In the genomic region with DNA sequence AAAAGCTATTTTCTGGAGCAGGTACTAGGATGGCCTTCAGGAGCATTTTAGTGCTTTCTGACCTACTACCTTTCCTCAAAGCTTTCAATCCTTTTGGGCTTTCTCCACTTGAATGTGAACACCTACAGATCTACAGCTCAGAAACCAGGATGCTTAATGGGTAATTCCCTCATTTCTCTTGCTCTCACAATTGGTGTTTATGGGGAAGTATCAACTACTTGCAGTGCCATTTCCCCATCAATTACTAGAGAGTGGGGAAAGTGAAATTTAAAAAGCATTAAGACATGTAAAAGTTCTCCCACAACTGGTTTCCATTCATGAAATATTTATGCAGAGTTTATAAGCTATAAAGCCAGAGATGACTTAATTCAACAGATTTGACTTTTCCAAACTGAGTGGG, we compare ENCODE assay signal across 10 cellular contexts. TPM values are rescaled to one million over a fixed set of nuclear protein-coding genes. Genes with fewer than 3 reads are reported as not detected.
A peak's percentile ranks its signal among the peaks of the same experiment; 100 is the strongest.
DNase-seq lines count a peak whose midpoint lies in the region; ATAC-seq, FAIRE-seq and TF ChIP-seq lines count a peak whose summit lies in the region.
"Had no signal": no experiment of that assay in that cellular context is flagged by ENCODE, and none has a peak within 500 bp of the region (broad histone marks: within the 10 kb centered on the region; RNA-seq: fewer than 3 reads in every experiment).

No MANE protein-coding gene starts in this region.

- H3K27me3 ChIP-seq in heart right ventricle (no peaks in the 10 kb centered on the region), right atrium auricular region (no peaks in the 10 kb centered on the region), liver (ENCODE audit: control insufficient read depth in 4 of 4, insufficient read depth in 4 of 4, low read length in 3 of 4) (no peaks in the 10 kb centered on the region), vagina (no peaks in the 10 kb centered on the region), pancreas (no peaks in the 10 kb centered on the region)

- TF ChIP-seq CTCF in heart right ventricle (IDR thresholded peaks at IDR 0.05) (no peak), right atrium auricular region (IDR thresholded peaks at IDR 0.05) (no peak), liver (IDR thresholded peaks at IDR 0.05; ENCODE audit: low read depth, low read length, missing input control) (no peak), vagina (IDR thresholded peaks at IDR 0.05) (no peak), pancreas (IDR thresholded peaks at IDR 0.05) (no peak)

- peak overlapping the region; percentile 99 for H3K4me3 Mint-ChIP-seq in activated T-helper 2 cell treated with anti-CD3 and anti-CD28 coated beads, Interferon-gamma antibody, Interleukin-2, Interleukin-4, amounts not matched to agents 10 μg/mL and 5 μg/mL and 100 μg/mL, durations not matched to agents 14 hours and 24 hours and 36 hours (ENCODE audit: low read depth)

- ATAC-seq in heart right ventricle (no peak), pancreas (no peak)

- peaks cover 0 to 20% (median 0%) of the 10 kb centered on the region in 9 donors for H3K36me3 ChIP-seq in heart right ventricle
- H3K36me3 ChIP-seq in right atrium auricular region, result no peaks in the 10 kb centered on the region
- peaks cover 0 to 2% (median 0%) of the 10 kb centered on the region in 4 donors for H3K36me3 ChIP-seq in liver (ENCODE audit: control insufficient read depth in 4 of 4, insufficient read depth in 3 of 4, low read depth in 1 of 4, low read length in 3 of 4)
- no peaks in the 10 kb centered on the region for H3K36me3 ChIP-seq in vagina
- no peaks in the 10 kb centered on the region for H3K36me3 ChIP-seq in pancreas

- no peak for TF ChIP-seq RAD21 in liver (IDR thresholded peaks at IDR 0.05)

- peak overlapping the region in 1 of 10 donors; percentile 99 for H3K27ac ChIP-seq in heart right ventricle
- H3K27ac ChIP-seq in right atrium auricular region, result peak overlapping the region in 1 of 2 donors; percentile 98
- H3K27ac ChIP-seq in liver (ENCODE audit: low read depth in 1 of 2, low read length in 2 of 2), result no peak overlapping the region
- peak overlapping the region; percentile 99 for H3K27ac ChIP-seq in vagina
- H3K27ac ChIP-seq in pancreas, result peak overlapping the region in 1 of 4 donors; percentile 98

- no peak for FAIRE-seq in pancreas (lab: Jason Lieb, UNC)

- no peaks in the 10 kb centered on the region for H3K9me3 Mint-ChIP-seq in activated T-helper 2 cell treated with anti-CD3 and anti-CD28 coated beads, Interferon-gamma antibody, Interleukin-2, Interleukin-4, amounts not matched to agents 10 μg/mL and 5 μg/mL and 100 μg/mL, durations not matched to agents 14 hours and 24 hours and 36 hours

- H3K4me1 ChIP-seq in heart right ventricle (peaks cover 4 to 39% (median 38%) of the 10 kb centered on the region in 9 donors), right atrium auricular region (peaks cover 0 to 29% of the 10 kb centered on the region in 2 donors), liver (ENCODE audit: control insufficient read depth in 4 of 4, insufficient read depth in 4 of 4, low read length in 3 of 4) (peaks cover 10 to 29% (median 25%) of the 10 kb centered on the region in 4 donors), vagina (peaks cover 46% of the 10 kb centered on the region), pancreas (peaks cover 4 to 22% (median 19%) of the 10 kb centered on the region in 3 donors)

- peak overlapping the region; percentile 97 for H3K27ac Mint-ChIP-seq in activated T-helper 2 cell treated with anti-CD3 and anti-CD28 coated beads, Interferon-gamma antibody, Interleukin-2, Interleukin-4, amounts not matched to agents 10 μg/mL and 5 μg/mL and 100 μg/mL, durations not matched to agents 14 hours and 24 hours and 36 hours

- no peak for DNase-seq in heart right ventricle
- no peak for DNase-seq in right atrium auricular region (ENCODE audit: low spot score)
- no peak for DNase-seq in activated T-helper 2 cell treated with anti-CD3 and anti-CD28 coated beads, Interferon-gamma antibody, Interleukin-2, Interleukin-4, amounts not matched to agents 10 μg/mL and 5 μg/mL and 100 μg/mL, durations not matched to agents 14 hours and 24 hours and 36 hours (ENCODE audit: low spot score)
- DNase-seq in vagina (ENCODE audit: extremely low spot score in 2 of 2), result no peak
- no peak for DNase-seq in pancreas
- DNase-seq in cerebellar nuclear complex (lab: John Stamatoyannopoulos, UW), result no peak
- no peak for DNase-seq in epidermal melanocyte (ENCODE audit: insufficient read length, low spot score)
- DNase-seq: EL, islet precursor cell had no signal

- no peak for TF ChIP-seq POLR2A in vagina (IDR thresholded peaks at IDR 0.05)

- no peaks in the 10 kb centered on the region for H3K9me3 ChIP-seq in heart right ventricle
- no peaks in the 10 kb centered on the region for H3K9me3 ChIP-seq in right atrium auricular region
- H3K9me3 ChIP-seq in liver (ENCODE audit: control insufficient read depth in 4 of 4, low read length in 3 of 4), result no peaks in the 10 kb centered on the region
- no peaks in the 10 kb centered on the region for H3K9me3 ChIP-seq in vagina
- H3K9me3 ChIP-seq in pancreas, result no peaks in the 10 kb centered on the region

- H3K36me3 Mint-ChIP-seq in activated T-helper 2 cell treated with anti-CD3 and anti-CD28 coated beads, Interferon-gamma antibody, Interleukin-2, Interleukin-4, amounts not matched to agents 10 μg/mL and 5 μg/mL and 100 μg/mL, durations not matched to agents 14 hours and 24 hours and 36 hours (ENCODE audit: low read depth), result peaks cover 48% of the 10 kb centered on the region

- peaks cover 48% of the 10 kb centered on the region for H3K4me1 Mint-ChIP-seq in activated T-helper 2 cell treated with anti-CD3 and anti-CD28 coated beads, Interferon-gamma antibody, Interleukin-2, Interleukin-4, amounts not matched to agents 10 μg/mL and 5 μg/mL and 100 μg/mL, durations not matched to agents 14 hours and 24 hours and 36 hours (ENCODE audit: low read depth)

- H3K4me3 ChIP-seq in heart right ventricle, result peak overlapping the region in 8 of 10 donors; percentile 69 to 100 (median 96)
- H3K4me3 ChIP-seq in right atrium auricular region, result peak overlapping the region in 1 of 2 donors; percentile 99
- peak overlapping the region in 1 of 3 donors; percentile 98 for H3K4me3 ChIP-seq in liver (ENCODE audit: low read depth in 1 of 3, low read length in 3 of 3)
- peak overlapping the region; percentile 84 to 100 for H3K4me3 ChIP-seq in vagina
- peak overlapping the region in 2 of 4 donors; percentile 97 to 98 for H3K4me3 ChIP-seq in pancreas

- peak overlapping the region; percentile 49 to 95 for H3K9ac ChIP-seq in liver (ENCODE audit: low read depth in 1 of 2, low read length in 2 of 2)

- H3K27me3 Mint-ChIP-seq in activated T-helper 2 cell treated with anti-CD3 and anti-CD28 coated beads, Interferon-gamma antibody, Interleukin-2, Interleukin-4, amounts not matched to agents 10 μg/mL and 5 μg/mL and 100 μg/mL, durations not matched to agents 14 hours and 24 hours and 36 hours (ENCODE audit: low read depth), result no peaks in the 10 kb centered on the region

- intact Hi-C loops in heart right ventricle (cut with DNase I) (loop anchor here in 1 of 10 donors (2.0 kb wide), 1 partner anchor 44 kb away; no protein-coding TSS in a partner anchor), vagina (cut with DNase I) (loop anchor here (5.0 kb wide), 1 partner anchor 70 kb away; the partner anchor contains the start of gene SLC25A29), pancreas (cut with DNase I) (no loop called here)
- intact Hi-C loops in activated T-helper 2 cell treated with anti-CD3 and anti-CD28 coated beads, Interferon-gamma antibody, Interleukin-2, Interleukin-4, amounts not matched to agents 10 μg/mL and 5 μg/mL and 100 μg/mL, durations not matched to agents 14 hours and 24 hours and 36 hours (cut with micrococcal nuclease), result loop anchor here (1.0 kb wide), 1 partner anchor 16 kb away; no protein-coding TSS in a partner anchor

TF ChIP-seq in liver, 16 proteins besides CTCF, POLR2A, EP300 and RAD21:
- no peak for TF ChIP-seq FOXA2 (IDR thresholded peaks at IDR 0.05)
- no peak for TF ChIP-seq YY1 (IDR thresholded peaks at IDR 0.05)
- TF ChIP-seq NR2F2 (IDR thresholded peaks at IDR 0.05), result no peak

RNA-seq across cellular contexts. Expression of gene YY1, which starts 2.1 kb away (rescaled TPM):
- total RNA-seq in heart right ventricle (10 to 100 TPM; 37.4 to 58.3 (median 48.6) TPM), right atrium auricular region (10 to 100 TPM; 31.3 to 36.3 TPM), liver (10 to 100 TPM; 30.0 to 37.4 TPM), vagina (43.0 TPM), pancreas (10 to 100 TPM; 18.6 to 38.7 (median 26.4) TPM)
- polyA plus RNA-seq in heart right ventricle (10 to 100 TPM; 17.6 to 18.4 TPM), liver (10 to 100 TPM; 15.8 to 27.5 TPM), pancreas (10 to 100 TPM; 10.5 to 17.8 TPM)
- total RNA-seq in activated T-helper 2 cell treated with anti-CD3 and anti-CD28 coated beads, Interferon-gamma antibody, Interleukin-2, Interleukin-4, amounts not matched to agents 10 μg/mL and 5 μg/mL and 100 μg/mL, durations not matched to agents 14 hours and 24 hours and 36 hours, result 105 TPM in 2 replicates

Comparison
In these comparisons a context has a peak if more than half of its experiments do, and no peak if none do; other contexts are left out.
1. intact Hi-C loops: an anchor here in activated T-helper 2 cell treated with anti-CD3 and anti-CD28 coated beads, Interferon-gamma antibody, Interleukin-2, Interleukin-4, amounts not matched to agents 10 μg/mL and 5 μg/mL and 100 μg/mL, durations not matched to agents 14 hours and 24 hours and 36 hours (1.0 kb wide) and vagina (5.0 kb wide); none called in pancreas.